In the genomic region with DNA sequence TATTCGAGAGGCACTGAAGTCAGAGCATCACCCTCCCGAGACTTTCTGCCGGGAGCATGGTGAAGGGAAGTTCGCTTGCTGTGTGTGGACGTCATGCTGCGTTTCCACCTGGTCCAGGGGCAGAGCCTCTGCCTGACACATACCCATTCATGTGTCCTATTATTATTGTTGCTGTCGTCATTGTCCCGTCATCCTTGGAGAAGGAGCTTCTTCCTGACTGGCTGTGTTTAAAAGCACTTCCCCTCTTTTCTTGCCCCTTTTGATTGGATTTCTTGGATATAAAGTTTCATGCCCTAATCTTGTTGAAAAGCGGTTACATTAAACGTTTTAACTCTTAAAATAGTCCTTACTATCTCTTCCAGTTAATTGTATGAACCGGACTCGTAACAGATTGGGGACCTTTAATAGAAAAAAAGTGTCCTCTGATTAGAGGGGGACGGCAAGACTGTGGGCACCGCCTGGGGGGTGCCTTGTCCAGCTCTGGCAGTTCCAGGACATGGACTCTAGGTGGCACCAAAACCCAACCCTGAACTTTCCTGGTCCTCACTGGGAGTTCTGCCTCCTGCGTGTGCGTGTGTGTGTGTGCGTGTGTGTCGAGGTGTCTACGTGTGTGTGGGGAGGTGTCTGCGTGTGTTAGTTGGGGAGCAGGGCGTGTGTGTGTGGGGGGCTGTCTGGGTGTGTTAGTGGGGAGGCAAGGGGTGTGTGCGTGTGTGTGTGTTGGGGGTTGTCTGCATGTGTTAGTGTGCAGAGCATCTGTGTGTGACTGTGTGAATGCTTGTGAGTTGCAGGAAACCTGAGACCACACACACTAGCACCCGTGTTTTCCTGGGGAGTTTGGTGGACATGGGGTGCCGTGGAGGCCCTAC, we compare ENCODE assay signal across 8 cellular contexts.
A peak's percentile ranks its signal among the peaks of the same experiment; 100 is the strongest.
DNase-seq lines count a peak whose midpoint lies in the region; ATAC-seq and TF ChIP-seq lines count a peak whose summit lies in the region.

No MANE protein-coding gene starts in this region.

- no peaks in the 10 kb centered on the region for H3K4me1 ChIP-seq in foreskin keratinocyte
- H3K4me1 ChIP-seq in trophoblast cell (ENCODE audit: control insufficient read depth in 1 of 2, insufficient read depth in 2 of 2, low read length in 2 of 2), result peaks cover 0 to 5% of the 10 kb centered on the region in 2 experiments

- H3K4me3 ChIP-seq in trophoblast cell (ENCODE audit: low read depth, low read length), result peak overlapping the region; percentile 4

- H3K9me3 ChIP-seq in trophoblast cell (ENCODE audit: insufficient read depth, low read depth, low read length), result no peaks in the 10 kb centered on the region

- TF ChIP-seq CTCF in foreskin keratinocyte (conservative IDR thresholded peaks at IDR 0.05), result peak; percentile 74

- H3K27me3 ChIP-seq in foreskin keratinocyte (peaks cover 2% of the 10 kb centered on the region), trophoblast cell (ENCODE audit: insufficient read depth, low read length) (no peaks in the 10 kb centered on the region)

- H3K9me3 Mint-ChIP-seq in activated T-helper 2 cell treated with anti-CD3 and anti-CD28 coated beads, Interferon-gamma antibody, Interleukin-2, Interleukin-4, amounts not matched to agents 10 μg/mL and 5 μg/mL and 100 μg/mL, durations not matched to agents 14 hours and 24 hours and 36 hours, result no peaks in the 10 kb centered on the region

- H3K4me2 ChIP-seq in trophoblast cell (ENCODE audit: low read length), result peak overlapping the region; percentile 14

- no peak overlapping the region for H2AFZ ChIP-seq in trophoblast cell (ENCODE audit: insufficient read depth, low read length, poor library complexity)

- no peak overlapping the region for H4K8ac ChIP-seq in trophoblast cell (ENCODE audit: low read depth, low read length)

- H4K91ac ChIP-seq in trophoblast cell (ENCODE audit: low read depth, low read length), result no peak overlapping the region

- no peak overlapping the region for H2BK120ac ChIP-seq in trophoblast cell (ENCODE audit: insufficient read depth, low read length, poor library complexity)

- H3K9ac ChIP-seq in trophoblast cell (ENCODE audit: low read length), result no peak overlapping the region

- no peak overlapping the region for H3K27ac ChIP-seq in foreskin keratinocyte
- H3K27ac ChIP-seq in trophoblast cell (ENCODE audit: low read depth, low read length), result no peak overlapping the region

- H2BK5ac ChIP-seq in trophoblast cell (ENCODE audit: low read depth, low read length, poor library complexity), result no peak overlapping the region

- no peaks in the 10 kb centered on the region for H3K36me3 ChIP-seq in trophoblast cell (ENCODE audit: control insufficient read depth in 1 of 2, insufficient read depth in 2 of 2, low read length in 2 of 2)

- H4K12ac ChIP-seq in trophoblast cell (ENCODE audit: low read depth, low read length), result no peak overlapping the region

- H3K79me2 ChIP-seq in trophoblast cell (ENCODE audit: control insufficient read depth, insufficient read depth, low read length, poor library complexity), result no peaks in the 10 kb centered on the region

- peak overlapping the region; percentile 3 for H3K18ac ChIP-seq in trophoblast cell (ENCODE audit: low read length)

- DNase-seq in CD1c-positive myeloid dendritic cell (ENCODE audit: extremely low spot score) (peak; percentile 68), HK-2 (ENCODE audit: unreplicated experiment) (peak; percentile 44), foreskin keratinocyte (peak in 1 of 2 donors; percentile 28), trophoblast cell (peak; percentile 18 to 59), GOT3 (lab: John Stamatoyannopoulos, UW) (no peak)
- peak; percentile 12 for DNase-seq in activated T-helper 2 cell treated with anti-CD3 and anti-CD28 coated beads, Interferon-gamma antibody, Interleukin-2, Interleukin-4, amounts not matched to agents 10 μg/mL and 5 μg/mL and 100 μg/mL, durations not matched to agents 14 hours and 24 hours and 36 hours (ENCODE audit: low spot score)

- no CpG with 5 or more reads among the region's 24 CpGs for WGBS in trophoblast cell (ENCODE audit: extremely low coverage, insufficient coverage, insufficient read length)

- ATAC-seq in foreskin keratinocyte, result peak; percentile 71
- no peak for ATAC-seq in HG03196 (IDR thresholded peaks at IDR 0.05; ENCODE audit: unreplicated experiment)

- no peak overlapping the region for H2AK5ac ChIP-seq in trophoblast cell (ENCODE audit: low read length)

- no peak overlapping the region for H3K27ac Mint-ChIP-seq in activated T-helper 2 cell treated with anti-CD3 and anti-CD28 coated beads, Interferon-gamma antibody, Interleukin-2, Interleukin-4, amounts not matched to agents 10 μg/mL and 5 μg/mL and 100 μg/mL, durations not matched to agents 14 hours and 24 hours and 36 hours

- no peak overlapping the region for H3K23ac ChIP-seq in trophoblast cell (ENCODE audit: low read length)

- H3K36me3 Mint-ChIP-seq in activated T-helper 2 cell treated with anti-CD3 and anti-CD28 coated beads, Interferon-gamma antibody, Interleukin-2, Interleukin-4, amounts not matched to agents 10 μg/mL and 5 μg/mL and 100 μg/mL, durations not matched to agents 14 hours and 24 hours and 36 hours (ENCODE audit: low read depth), result no peaks in the 10 kb centered on the region

- H3K4me1 Mint-ChIP-seq in activated T-helper 2 cell treated with anti-CD3 and anti-CD28 coated beads, Interferon-gamma antibody, Interleukin-2, Interleukin-4, amounts not matched to agents 10 μg/mL and 5 μg/mL and 100 μg/mL, durations not matched to agents 14 hours and 24 hours and 36 hours (ENCODE audit: low read depth), result no peaks in the 10 kb centered on the region

- no peak overlapping the region for H3K4ac ChIP-seq in trophoblast cell (ENCODE audit: low read depth, low read length)

- no peak overlapping the region for H2BK12ac ChIP-seq in trophoblast cell (ENCODE audit: low read length)

- no peak overlapping the region for H3K14ac ChIP-seq in trophoblast cell (ENCODE audit: low read length)

- intact Hi-C loops in activated T-helper 2 cell treated with anti-CD3 and anti-CD28 coated beads, Interferon-gamma antibody, Interleukin-2, Interleukin-4, amounts not matched to agents 10 μg/mL and 5 μg/mL and 100 μg/mL, durations not matched to agents 14 hours and 24 hours and 36 hours (cut with micrococcal nuclease), result no loop called here

- no peaks in the 10 kb centered on the region for H3K79me1 ChIP-seq in trophoblast cell (ENCODE audit: low read length)

- no peaks in the 10 kb centered on the region for H3K27me3 Mint-ChIP-seq in activated T-helper 2 cell treated with anti-CD3 and anti-CD28 coated beads, Interferon-gamma antibody, Interleukin-2, Interleukin-4, amounts not matched to agents 10 μg/mL and 5 μg/mL and 100 μg/mL, durations not matched to agents 14 hours and 24 hours and 36 hours (ENCODE audit: low read depth)

- no peak overlapping the region for H3K4me3 Mint-ChIP-seq in activated T-helper 2 cell treated with anti-CD3 and anti-CD28 coated beads, Interferon-gamma antibody, Interleukin-2, Interleukin-4, amounts not matched to agents 10 μg/mL and 5 μg/mL and 100 μg/mL, durations not matched to agents 14 hours and 24 hours and 36 hours (ENCODE audit: low read depth)

TF ChIP-seq in PFSK-1, 5 proteins besides CTCF, POLR2A, EP300 and RAD21:
- TF ChIP-seq SIN3A (IDR thresholded peaks at IDR 0.05; ENCODE audit: borderline replicate concordance, insufficient read depth, low read length) (peak; percentile 38; the same call in 1 of the 2 replicates), TAF1 (IDR thresholded peaks at IDR 0.05; ENCODE audit: borderline replicate concordance, insufficient read depth, low read length) (no peak), FOXP2 (optimal IDR thresholded peaks at IDR 0.05; ENCODE audit: borderline replicate concordance, extremely low read depth, extremely low read length, insufficient read depth) (no peak), POLR2AphosphoS5 (IDR thresholded peaks at IDR 0.05; ENCODE audit: low read depth, low read length) (no peak; the same call in 1 of the 2 replicates)
- TF ChIP-seq, protein P1, sequence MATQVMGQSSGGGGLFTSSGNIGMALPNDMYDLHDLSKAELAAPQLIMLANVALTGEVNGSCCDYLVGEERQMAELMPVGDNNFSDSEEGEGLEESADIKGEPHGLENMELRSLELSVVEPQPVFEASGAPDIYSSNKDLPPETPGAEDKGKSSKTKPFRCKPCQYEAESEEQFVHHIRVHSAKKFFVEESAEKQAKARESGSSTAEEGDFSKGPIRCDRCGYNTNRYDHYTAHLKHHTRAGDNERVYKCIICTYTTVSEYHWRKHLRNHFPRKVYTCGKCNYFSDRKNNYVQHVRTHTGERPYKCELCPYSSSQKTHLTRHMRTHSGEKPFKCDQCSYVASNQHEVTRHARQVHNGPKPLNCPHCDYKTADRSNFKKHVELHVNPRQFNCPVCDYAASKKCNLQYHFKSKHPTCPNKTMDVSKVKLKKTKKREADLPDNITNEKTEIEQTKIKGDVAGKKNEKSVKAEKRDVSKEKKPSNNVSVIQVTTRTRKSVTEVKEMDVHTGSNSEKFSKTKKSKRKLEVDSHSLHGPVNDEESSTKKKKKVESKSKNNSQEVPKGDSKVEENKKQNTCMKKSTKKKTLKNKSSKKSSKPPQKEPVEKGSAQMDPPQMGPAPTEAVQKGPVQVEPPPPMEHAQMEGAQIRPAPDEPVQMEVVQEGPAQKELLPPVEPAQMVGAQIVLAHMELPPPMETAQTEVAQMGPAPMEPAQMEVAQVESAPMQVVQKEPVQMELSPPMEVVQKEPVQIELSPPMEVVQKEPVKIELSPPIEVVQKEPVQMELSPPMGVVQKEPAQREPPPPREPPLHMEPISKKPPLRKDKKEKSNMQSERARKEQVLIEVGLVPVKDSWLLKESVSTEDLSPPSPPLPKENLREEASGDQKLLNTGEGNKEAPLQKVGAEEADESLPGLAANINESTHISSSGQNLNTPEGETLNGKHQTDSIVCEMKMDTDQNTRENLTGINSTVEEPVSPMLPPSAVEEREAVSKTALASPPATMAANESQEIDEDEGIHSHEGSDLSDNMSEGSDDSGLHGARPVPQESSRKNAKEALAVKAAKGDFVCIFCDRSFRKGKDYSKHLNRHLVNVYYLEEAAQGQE (IDR thresholded peaks at IDR 0.05; ENCODE audit: insufficient read depth in 1 of 2, low read depth in 2 of 2, low read length in 2 of 2), result no peak
TF ChIP-seq in PFSK-1: peak in this region for 1.
